Comparison of ENCODE assay signal across 9 cellular contexts in genomic region chr17:16516594-16517018, GRCh38. TPM values are rescaled to one million over a fixed set of nuclear protein-coding genes. Genes with fewer than 3 reads are reported as not detected.
DNase-seq lines count a peak whose midpoint lies in the region; ATAC-seq and TF ChIP-seq lines count a peak whose summit lies in the region.
"Had no signal": no experiment of that assay in that cellular context is flagged by ENCODE, and none has a peak within 500 bp of the region (broad histone marks: within the 10 kb centered on the region; RNA-seq: fewer than 3 reads in every experiment).

No MANE protein-coding gene starts in this region.

- DNase-seq in Caco-2, result peak; percentile 29 to 51
- peak; percentile 90 for DNase-seq in NB4 (ENCODE audit: low read depth)
- no peak for DNase-seq in coronary artery (ENCODE audit: low spot score)
- peak; percentile 17 for DNase-seq in neural crest cell (ENCODE audit: low read depth, low spot score)
- DNase-seq in activated CD4-positive, alpha-beta T cell treated with anti-CD3 and anti-CD28 coated beads for 48 hours, result no peak
- DNase-seq in D341Med (ENCODE audit: low spot score), result no peak
- DNase-seq in activated effector memory CD4-positive, alpha-beta T cell treated with anti-CD3 and anti-CD28 coated beads, Interleukin-2, amount 50 U/mL, for 16 hours, result no peak
- DNase-seq: mucosa of descending colon had no signal

- POLR2A ChIA-PET in Caco-2 (lab: Charles Lee), result interaction anchor here (0.6 kb wide), 1 partner anchor 64 kb away, joined by 9 read pairs; no protein-coding TSS in a partner anchor

- no TSS peak for BruUV-seq in Caco-2 (replicated peaks; lab: Mats Ljungman, UMichigan)

- H3K4me3 ChIP-seq in Caco-2 (ENCODE audit: low read depth, low read length), result no peak overlapping the region
- peak overlapping the region; percentile 36 for H3K4me3 ChIP-seq in NB4 (ENCODE audit: low read depth, low read length)
- H3K4me3 ChIP-seq in coronary artery, result peak overlapping the region; percentile 56
- H3K4me3 ChIP-seq: mucosa of descending colon had no signal

- H3K9me3 Mint-ChIP-seq in Caco-2 (ENCODE audit: unreplicated experiment) (peaks cover 15% of the 10 kb centered on the region), neural crest cell (no peaks in the 10 kb centered on the region)

- intact Hi-C loops in Caco-2 (cut with micrococcal nuclease; ENCODE audit: unreplicated experiment), result no loop called here

- peak overlapping the region; percentile 27 for H3K27ac Mint-ChIP-seq in Caco-2 (ENCODE audit: unreplicated experiment)
- H3K27ac Mint-ChIP-seq in neural crest cell (ENCODE audit: unreplicated experiment), result peak overlapping the region; percentile 93

- H3K4me1 ChIP-seq in Caco-2, result peaks cover 24% of the 10 kb centered on the region

- H3K4me1 Mint-ChIP-seq in Caco-2 (ENCODE audit: low read depth, unreplicated experiment) (peaks cover 19% of the 10 kb centered on the region), neural crest cell (peaks cover 51% of the 10 kb centered on the region)

- TF ChIP-seq POLR2A in NB4 (IDR thresholded peaks at IDR 0.05; ENCODE audit: extremely low read depth, insufficient read length), result no peak

- H3K27ac ChIP-seq in coronary artery, result no peak overlapping the region

- no peak for ATAC-seq in GM18498 (IDR thresholded peaks at IDR 0.05; ENCODE audit: unreplicated experiment)

- peak overlapping the region; percentile 59 for H3K4me3 Mint-ChIP-seq in Caco-2 (ENCODE audit: unreplicated experiment)
- peak overlapping the region; percentile 73 for H3K4me3 Mint-ChIP-seq in neural crest cell

- H3K27me3 Mint-ChIP-seq in Caco-2 (ENCODE audit: insufficient read depth, unreplicated experiment) (no peaks in the 10 kb centered on the region), neural crest cell (ENCODE audit: low read depth) (no peaks in the 10 kb centered on the region)

- H3K36me3 Mint-ChIP-seq in Caco-2 (ENCODE audit: insufficient read depth, unreplicated experiment) (no peaks in the 10 kb centered on the region), neural crest cell (ENCODE audit: low read depth) (no peaks in the 10 kb centered on the region)

- no peaks in the 10 kb centered on the region for H3K27me3 ChIP-seq in Caco-2 (replicated peaks; ENCODE audit: control insufficient read depth, insufficient read depth, low read length)

- TF ChIP-seq CTCF in Caco-2 (IDR thresholded peaks at IDR 0.05; ENCODE audit: insufficient read depth in 1 of 2, low read depth in 1 of 2, low read length in 1 of 2, severe bottlenecking in 1 of 2, unreplicated experiment in 1 of 2) (no peak), NB4 (IDR thresholded peaks at IDR 0.05; ENCODE audit: low read depth, low read length) (no peak), coronary artery (IDR thresholded peaks at IDR 0.05) (no peak), neural crest cell (conservative IDR thresholded peaks at IDR 0.05) (no peak)

- no peaks in the 10 kb centered on the region for H3K9me3 ChIP-seq in Caco-2
- H3K9me3 ChIP-seq: mucosa of descending colon had no signal

- CTCF ChIA-PET in Caco-2 (lab: Charles Lee), result interaction anchor here (1.3 kb wide), 1 partner anchor 63 kb away, joined by 3 read pairs; no protein-coding TSS in a partner anchor

- H3K36me3 ChIP-seq in Caco-2 (ENCODE audit: control insufficient read depth, insufficient read depth, low read length), result no peaks in the 10 kb centered on the region

RNA-seq across cellular contexts. Expression of gene LRRC75A, which starts 24.6 kb away (rescaled TPM):
- total RNA-seq in Caco-2 (2022), result 4.0 and 4.5 TPM in 2 replicates
- total RNA-seq in neural crest cell, result 5.6 and 7.2 TPM in 2 replicates

RNA-seq across cellular contexts. Expression of gene ZNF287, which starts 52.4 kb away (rescaled TPM):
- total RNA-seq in Caco-2 (2022) (7.1 and 7.9 TPM in 2 replicates), neural crest cell (15.6 and 16.6 TPM in 2 replicates)

Comparison
In these comparisons a context has a peak if more than half of its experiments do, and no peak if none do; other contexts are left out.
1. DNase-seq: peak in Caco-2 (2 of 2), NB4 (single experiment) and neural crest cell (single experiment); none in coronary artery (single experiment), activated CD4-positive, alpha-beta T cell treated with anti-CD3 and anti-CD28 coated beads for 48 hours (single experiment), D341Med (single experiment) and activated effector memory CD4-positive, alpha-beta T cell treated with anti-CD3 and anti-CD28 coated beads, Interleukin-2, amount 50 U/mL, for 16 hours (single experiment).